ENCODE assay signal across 24 cellular contexts in the genomic region with DNA sequence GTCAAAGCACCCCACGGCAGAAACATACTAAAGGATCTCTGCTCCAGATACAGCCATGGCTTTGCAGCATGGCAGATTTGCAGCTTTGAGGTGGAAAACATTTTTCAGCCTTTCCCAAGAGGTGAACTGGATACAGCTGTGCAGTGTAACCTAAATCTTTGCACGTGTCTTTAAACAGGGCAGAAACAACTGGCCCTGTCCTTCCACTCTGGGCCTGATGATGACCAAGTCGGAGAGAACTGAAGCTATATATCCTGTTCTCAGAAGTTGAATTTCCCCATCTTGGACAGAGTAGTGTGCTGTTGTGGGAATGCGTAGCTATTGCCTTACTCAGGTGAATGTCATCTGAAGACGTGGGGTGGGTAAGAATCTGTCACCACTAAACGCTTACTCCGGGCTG. TPM values are rescaled to one million over a fixed set of nuclear protein-coding genes. Genes with fewer than 3 reads are reported as not detected.
"Had no signal": no experiment of that assay in that cellular context is flagged by ENCODE, and none has a peak within 500 bp of the region (broad histone marks: within the 10 kb centered on the region; RNA-seq: fewer than 3 reads in every experiment).

No MANE protein-coding gene starts in this region.

- ATAC-seq: left lobe of liver; mucosa of descending colon; naive thymus-derived CD8-positive, alpha-beta T cell; right lobe of liver; stimulated activated memory B cell treated with anti-CD40 and anti-IgM and Interleukin-4, amounts not matched to agents 10 μg/mL and 1 μg/mL and 100 μg/mL, for 72 hours; stimulated activated naive CD8-positive, alpha-beta T cell treated with anti-CD3 and anti-CD28 coated beads, Interleukin-15, Interleukin-2, amounts not matched to agents 100 U/mL and 50 U/mL, for 24 hours had no signal

- H3K4me3 ChIP-seq: dorsolateral prefrontal cortex, mucosa of descending colon, ovary, right lobe of liver, skin epidermis, spleen, testis, tibial artery had no signal

- H3K9me3 ChIP-seq: mucosa of descending colon, ovary, right lobe of liver, testis, tibial artery had no signal

- DNase-seq: dorsolateral prefrontal cortex; effector CD4-positive, alpha-beta T cell; head of caudate nucleus; mesenchymal stem cell; mucosa of descending colon; naive thymus-derived CD8-positive, alpha-beta T cell; occipital lobe; ovary; posterior cingulate gyrus; right lobe of liver; spleen; stimulated activated CD4-positive, alpha-beta T cell treated with anti-CD3 and anti-CD28 coated beads, Interleukin-4, amount 100 ng/mL, for 4 hours; stimulated activated naive CD8-positive, alpha-beta T cell treated with anti-CD3 and anti-CD28 coated beads, Interleukin-15, Interleukin-2, amounts not matched to agents 100 U/mL and 50 U/mL, for 24 hours; substantia nigra; testis; tibial artery had no signal

- H3K4me1 ChIP-seq: right lobe of liver, spleen, testis, tibial artery had no signal

- H3K36me3 ChIP-seq: ovary, right lobe of liver, spleen, tibial artery had no signal

- H3K27me3 ChIP-seq: dorsolateral prefrontal cortex, ovary, right lobe of liver, spleen, testis, tibial artery had no signal

- H3K27ac ChIP-seq: dorsolateral prefrontal cortex, ovary, right lobe of liver, skin epidermis, spleen, testis, tibial artery had no signal

RNA-seq across cellular contexts. Expression of a gene that starts 19.5 kb away (rescaled TPM):
- total RNA-seq: fibroblast of villous mesenchyme; glomerular endothelial cell; left lobe of liver; lung microvascular endothelial cell; naive thymus-derived CD8-positive, alpha-beta T cell; pulmonary artery endothelial cell; spleen had no signal
- polyA plus RNA-seq: keratinocyte; naive thymus-derived CD8-positive, alpha-beta T cell had no signal
